ENCODE assay signal across 8 cellular contexts in the genomic region with DNA sequence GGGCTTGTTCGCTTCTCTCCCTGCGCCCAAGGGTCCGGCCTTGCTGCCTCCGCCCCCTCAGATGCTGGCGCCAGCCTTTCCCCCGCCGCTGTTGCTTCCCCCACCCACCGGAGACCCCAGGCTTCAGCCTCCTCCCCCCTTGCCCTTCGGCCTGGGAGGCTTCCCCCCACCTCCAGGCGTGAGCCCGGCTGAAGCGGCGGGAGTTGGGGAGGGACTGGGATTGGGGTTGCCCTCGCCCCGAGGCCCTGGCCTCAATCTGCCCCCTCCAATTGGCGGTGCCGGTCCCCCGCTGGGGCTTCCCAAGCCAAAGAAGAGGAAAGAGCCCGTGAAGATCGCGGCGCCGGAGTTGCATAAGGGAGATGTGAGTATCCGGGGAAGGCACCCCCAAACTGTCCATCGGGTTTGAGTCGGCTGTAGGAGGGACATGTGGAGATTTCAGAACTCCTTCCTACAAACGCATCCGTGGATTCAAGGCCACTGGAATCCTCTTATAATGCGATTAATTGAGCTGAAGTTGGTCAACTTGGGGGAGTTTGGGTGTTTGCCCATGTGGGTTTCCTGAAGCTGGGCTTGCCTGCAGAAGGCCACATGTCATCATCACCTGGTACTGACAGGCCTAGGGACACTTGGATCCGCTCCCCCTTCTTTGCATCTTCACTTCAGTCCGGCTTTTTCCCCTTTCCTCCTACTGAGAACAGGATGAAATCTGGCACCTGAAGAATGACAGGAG. TPM values are rescaled to one million over a fixed set of nuclear protein-coding genes. Genes with fewer than 3 reads are reported as not detected.
DNase-seq lines count a peak whose midpoint lies in the region; ATAC-seq and TF ChIP-seq lines count a peak whose summit lies in the region.

No MANE protein-coding gene starts in this region.

- peaks cover 9% of the 10 kb centered on the region; the same call in 1 of the 2 replicates for H4K20me1 ChIP-seq in DOHH2 (ENCODE audit: control insufficient read depth, insufficient read depth, low read depth, low read length)

- no peak overlapping the region for H3K27ac Mint-ChIP-seq in effector memory CD8-positive, alpha-beta T cell

- H3K27ac ChIP-seq in DOHH2 (ENCODE audit: low read depth, low read length) (peak overlapping the region; percentile 57), SK-N-MC (peak overlapping the region; percentile 86), vagina (peak overlapping the region; percentile 85)

- H3K27me3 ChIP-seq in DOHH2 (ENCODE audit: control insufficient read depth, low read length): no peaks in the 10 kb centered on the region
- no peaks in the 10 kb centered on the region for H3K27me3 ChIP-seq in HAP-1 (ENCODE audit: low read depth)
- no peaks in the 10 kb centered on the region for H3K27me3 ChIP-seq in mucosa of stomach (ENCODE audit: control insufficient read depth, insufficient read depth, low read length)
- H3K27me3 ChIP-seq in vagina: no peaks in the 10 kb centered on the region

- no peak for TF ChIP-seq POLR2A in vagina (IDR thresholded peaks at IDR 0.05)

- H3K4me3 ChIP-seq in DOHH2 (ENCODE audit: low read length) (peak overlapping the region; percentile 76), HAP-1 (peak overlapping the region; percentile 81), SK-N-MC (peak overlapping the region; percentile 84), mucosa of stomach (ENCODE audit: low read length) (peak overlapping the region; percentile 96), vagina (peak overlapping the region; percentile 85 to 89)

- no peak overlapping the region for H3K4me3 Mint-ChIP-seq in effector memory CD8-positive, alpha-beta T cell

- peak; percentile 7 for ATAC-seq in effector memory CD8-positive, alpha-beta T cell (replicated peaks)

- TF ChIP-seq CTCF in DOHH2 (IDR thresholded peaks at IDR 0.05; ENCODE audit: low read depth, low read length, poor library complexity, severe bottlenecking) (no peak), vagina (IDR thresholded peaks at IDR 0.05) (no peak)

- peaks cover 20% of the 10 kb centered on the region for H3K36me3 Mint-ChIP-seq in effector memory CD8-positive, alpha-beta T cell (ENCODE audit: insufficient read depth)

- H3K9me2 ChIP-seq in DOHH2 (replicated peaks; ENCODE audit: control insufficient read depth, low read length): no peaks in the 10 kb centered on the region

- H3K9ac ChIP-seq in SK-N-MC (ENCODE audit: insufficient read length) (peak overlapping the region; percentile 98), mucosa of stomach (ENCODE audit: low read length) (peak overlapping the region; percentile 98)

- H3K4me1 Mint-ChIP-seq in effector memory CD8-positive, alpha-beta T cell (ENCODE audit: low read depth in 2 of 2): peaks cover 30 to 43% of the 10 kb centered on the region in 2 donors

- peaks cover 4% of the 10 kb centered on the region; the same call in 1 of the 2 replicates for H3F3A ChIP-seq in DOHH2 (ENCODE audit: control insufficient read depth, insufficient read depth)

- peak overlapping the region; percentile 91 for H3K4me2 ChIP-seq in DOHH2 (ENCODE audit: low read length)

- H3K27me3 Mint-ChIP-seq in effector memory CD8-positive, alpha-beta T cell: no peaks in the 10 kb centered on the region

- intact Hi-C loops in vagina (cut with DNase I): no loop called here

- H3K9me3 ChIP-seq in DOHH2 (ENCODE audit: control insufficient read depth, insufficient read depth, low read length) (no peaks in the 10 kb centered on the region), HAP-1 (no peaks in the 10 kb centered on the region), SK-N-MC (ENCODE audit: low read depth, low read length) (no peaks in the 10 kb centered on the region), mucosa of stomach (ENCODE audit: control insufficient read depth, low read length) (no peaks in the 10 kb centered on the region), vagina (no peaks in the 10 kb centered on the region)

- in situ Hi-C loops in HAP-1 (cut with MboI; ENCODE audit: low sequenced_read_pairs): loop anchor here (5.0 kb wide), 1 partner anchor 41 kb away; the partner anchor contains the start of genes ISG20L2 and METTL25B

- peaks cover 68% of the 10 kb centered on the region for H3K79me2 ChIP-seq in DOHH2 (ENCODE audit: control insufficient read depth, low read length)

- H3K4me1 ChIP-seq in DOHH2 (ENCODE audit: control insufficient read depth, low read length) (peaks cover 34% of the 10 kb centered on the region), HAP-1 (peaks cover 6% of the 10 kb centered on the region; the same call in 1 of the 2 replicates), mucosa of stomach (ENCODE audit: control insufficient read depth, insufficient read depth, low read length) (peaks cover 20% of the 10 kb centered on the region), vagina (peaks cover 59% of the 10 kb centered on the region)

- DNase-seq in HAP-1 (ENCODE audit: low spot score in 2 of 2): peak in 1 of 2 experiments; percentile 48
- no peak for DNase-seq in SK-N-MC (ENCODE audit: low read depth, low spot score)
- DNase-seq in effector memory CD8-positive, alpha-beta T cell: peak; percentile 35 to 37 (median 36)
- no peak for DNase-seq in vagina (ENCODE audit: extremely low spot score in 2 of 2)
- DNase-seq in DMS114 treated with DMSO at 0.1 percent for 48 hours (lab: John Stamatoyannopoulos, UW; ENCODE audit: unreplicated experiment): no peak
- no peak for DNase-seq in NCI-H345 treated with DMSO at 0.1 percent for 48 hours (lab: John Stamatoyannopoulos, UW; ENCODE audit: unreplicated experiment)

- H3K9me3 Mint-ChIP-seq in effector memory CD8-positive, alpha-beta T cell: no peaks in the 10 kb centered on the region

- H3K36me3 ChIP-seq in DOHH2 (ENCODE audit: control insufficient read depth, low read length) (peaks cover 43% of the 10 kb centered on the region), HAP-1 (replicated peaks) (peaks cover 21% of the 10 kb centered on the region), SK-N-MC (ENCODE audit: insufficient read depth, low read length) (peaks cover 29% of the 10 kb centered on the region), mucosa of stomach (ENCODE audit: control insufficient read depth, insufficient read depth, low read length) (no peaks in the 10 kb centered on the region), vagina (peaks cover 0 to 9% of the 10 kb centered on the region in 2 donors)

RNA-seq across cellular contexts. Expression of gene PRCC, which starts 0.7 kb away (rescaled TPM):
- total RNA-seq in vagina: 30.4 TPM

RNA-seq across cellular contexts. Expression of gene HDGF, which starts 16.6 kb away (rescaled TPM):
- total RNA-seq in vagina: 154 TPM

RNA-seq across cellular contexts. Expression of gene MRPL24, which starts 27.2 kb away (rescaled TPM):
- 40.0 TPM for total RNA-seq in vagina

RNA-seq across cellular contexts. Expression of gene ISG20L2, which starts 39.5 kb away (rescaled TPM):
- 12.8 TPM for total RNA-seq in vagina

RNA-seq across cellular contexts. Expression of gene METTL25B, which starts 39.8 kb away (rescaled TPM):
- 17.7 TPM for total RNA-seq in vagina

Comparison
In these comparisons a context has a peak if more than half of its experiments do, and no peak if none do; other contexts are left out.
1. DNase-seq: peak in effector memory CD8-positive, alpha-beta T cell (3 of 3); none in SK-N-MC (single experiment), vagina (0 of 2), DMS114 treated with DMSO at 0.1 percent for 48 hours (single experiment) and NCI-H345 treated with DMSO at 0.1 percent for 48 hours (single experiment).
2. Peak in every context shown above with its lines, with median percentiles within 50 percentile points of each other: H3K27ac ChIP-seq and H3K4me3 ChIP-seq.